Comparison of ENCODE assay signal across 8 cellular contexts in the genomic region with DNA sequence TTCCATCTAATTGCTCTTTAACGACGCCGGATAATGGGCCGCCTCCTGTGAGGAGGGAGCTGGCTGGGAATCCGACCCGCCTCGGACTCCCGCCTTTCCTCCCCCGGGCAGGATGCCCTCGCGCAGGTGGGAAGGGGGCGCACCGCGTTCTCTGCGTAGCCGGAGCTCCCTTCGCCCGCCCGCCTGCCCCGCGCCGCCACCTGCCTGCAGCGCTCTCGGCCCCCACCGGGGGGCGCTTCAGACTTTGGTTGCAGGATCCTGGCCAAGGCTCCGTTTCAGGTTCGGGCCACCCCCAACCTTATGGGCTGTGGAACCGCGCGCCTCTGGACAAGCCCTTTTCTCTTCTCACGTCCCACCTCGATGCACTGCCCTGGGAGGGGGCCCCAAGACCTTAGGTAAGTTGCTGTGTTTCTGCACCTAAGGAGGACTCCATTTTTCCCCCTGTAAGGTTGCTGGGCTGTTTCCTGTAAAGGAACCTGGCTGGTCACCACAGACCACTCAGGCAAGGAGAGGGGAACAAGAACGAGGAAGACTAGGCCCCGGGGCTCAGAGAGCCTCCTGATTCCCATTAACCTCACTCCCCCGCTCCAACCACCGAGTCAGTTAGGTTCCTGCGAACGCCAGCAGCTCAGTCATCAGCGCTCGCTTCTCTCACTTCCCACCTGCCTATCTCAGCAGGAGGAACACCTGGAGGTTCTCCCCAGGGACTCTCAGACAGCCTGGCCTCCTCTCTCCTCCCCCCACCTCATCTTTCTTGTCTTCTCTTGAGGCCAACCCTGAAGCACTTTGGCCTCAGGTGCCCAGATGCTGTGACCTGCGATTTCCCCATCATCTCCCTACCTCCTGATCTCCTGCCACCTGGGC.
DNase-seq lines count a peak whose midpoint lies in the region; ATAC-seq and TF ChIP-seq lines count a peak whose summit lies in the region.

No MANE protein-coding gene starts in this region.

- H3K27ac ChIP-seq in VCaP, result no peak overlapping the region; the same call in 1 of the 2 replicates

- TF ChIP-seq CTCF in AG09319 (IDR thresholded peaks at IDR 0.05; ENCODE audit: low read depth, low read length), result peak; percentile 77
- TF ChIP-seq CTCF in VCaP (conservative IDR thresholded peaks at IDR 0.05), result peak; percentile 87

- ATAC-seq in GM19455 (IDR thresholded peaks at IDR 0.05; ENCODE audit: unreplicated experiment), result peak; percentile 71
- no peak for ATAC-seq in HG02571 (IDR thresholded peaks at IDR 0.05; ENCODE audit: unreplicated experiment)

- in situ Hi-C loops in T47D (cut with HindIII; ENCODE audit: low pct_unique_long_range_greater_than_20kb, low sequenced_read_pairs), result no loop called here

- no peak for DNase-seq in AG09319 (ENCODE audit: extremely low read depth, low read depth)
- peak; percentile 81 for DNase-seq in NAMALWA (ENCODE audit: low spot score)
- DNase-seq in T47D (ENCODE audit: low read depth in 1 of 2, low spot score in 1 of 2), result peak; percentile 79 to 84
- peak; percentile 7 for DNase-seq in kidney glomerular epithelial cell (lab: John Stamatoyannopoulos, UW)
- DNase-seq in stimulated activated CD4-positive, alpha-beta T cell treated with anti-CD3 and anti-CD28 coated beads, Interleukin-4, amount 100 ng/mL, for 4 hours, result peak; percentile 66 to 74
